ENCODE assay signal across 25 cellular contexts in genomic region chr17:2784864-2785263, GRCh38. TPM values are rescaled to one million over a fixed set of nuclear protein-coding genes. Genes with fewer than 3 reads are reported as not detected.
"Had no signal": no experiment of that assay in that cellular context is flagged by ENCODE, and none has a peak within 500 bp of the region (broad histone marks: within the 10 kb centered on the region; RNA-seq: fewer than 3 reads in every experiment).

No MANE protein-coding gene starts in this region.

- H3K4me1 ChIP-seq: breast epithelium, SJSA1 had no signal

- H3K27me3 ChIP-seq: breast epithelium, Peyer's patch had no signal

- H3K27ac ChIP-seq: breast epithelium, Peyer's patch, RWPE1, SJSA1 had no signal

- DNase-seq: activated CD4-positive, alpha-beta T cell treated with anti-CD3 and anti-CD28 coated beads for 36 hours; activated CD4-positive, alpha-beta T cell treated with anti-CD3 and anti-CD28 coated beads, Interleukin-2, amount 50 U/mL, for 1 hour; activated CD8-positive, alpha-beta memory T cell treated with anti-CD3 and anti-CD28 coated beads, Interleukin-2, amount 50 U/mL, for 4 hours; activated CD8-positive, alpha-beta T cell treated with anti-CD3 and anti-CD28 coated beads for 36 hours; activated effector memory CD4-positive, alpha-beta T cell treated with Interleukin-2 at 50 U/mL for 16 hours; activated naive CD4-positive, alpha-beta T cell; activated T-cell treated with anti-CD3 and anti-CD28 coated beads, Interleukin-2, amount 50 U/mL, for 1 hour; aorta; caudate nucleus; KG1; MM.1S; NCI-H1105; NCI-H1436; NCI-H1694 treated with DMSO at 0.1 percent for 48 hours; NCI-H2029 treated with DMSO at 0.1 percent for 48 hours; NCI-H510A treated with DMSO at 0.1 percent for 48 hours; NCI-H69; NK-92 treated with Interleukin-12 subunit alpha and Interleukin-12 subunit beta, amount 100 ng/mL, for 24 hours; Peyer's patch; SHP77 had no signal

- H3K36me3 ChIP-seq: breast epithelium, Peyer's patch, SJSA1 had no signal

- H3K4me3 ChIP-seq: breast epithelium, Peyer's patch, SJSA1 had no signal

- H3K9me3 ChIP-seq: Peyer's patch, SJSA1 had no signal

- ATAC-seq: activated CD4-positive, alpha-beta T cell treated with anti-CD3 and anti-CD28 coated beads for 36 hours; activated CD8-positive, alpha-beta T cell treated with anti-CD3 and anti-CD28 coated beads for 36 hours; SK-N-SH treated with all-trans-retinoic acid at 6 μM for 48 hours had no signal

RNA-seq across cellular contexts. Expression of gene CCDC92B, which starts 35.4 kb away (rescaled TPM):
- total RNA-seq: activated CD4-positive, alpha-beta T cell treated with anti-CD3 and anti-CD28 coated beads for 36 hours; LHCN-M2; SJSA1 had no signal
- polyA plus RNA-seq: aorta had no signal
